28 cellular contexts compared by ENCODE assay signal in genomic region chr2:173017657-173018420, GRCh38.
"Had no signal": no experiment of that assay in that cellular context is flagged by ENCODE, and none has a peak within 500 bp of the region (broad histone marks: within the 10 kb centered on the region; RNA-seq: fewer than 3 reads in every experiment).

No MANE protein-coding gene starts in this region.

- DNase-seq: cortex of kidney; dorsolateral prefrontal cortex; effector CD4-positive, alpha-beta T cell; foreskin keratinocyte; left cardiac atrium; left ventricle myocardium superior; lower lobe of right lung; natural killer cell; stimulated activated CD4-positive, alpha-beta T cell treated with anti-CD3 and anti-CD28 coated beads, Interleukin-12 subunit alpha, Interleukin-12 subunit beta, amount 100 ng/mL, for 4 hours; stimulated activated CD4-positive, alpha-beta T cell treated with anti-CD3 and anti-CD28 coated beads, Interleukin-1b, Interleukin-23, amount 100 ng/mL, for 48 hours; stimulated activated CD4-positive, alpha-beta T cell treated with anti-CD3 and anti-CD28 coated beads, Interleukin-4, amount 100 ng/mL, for 1 hour; stimulated activated CD8-positive, alpha-beta memory T cell treated with anti-CD3 and anti-CD28 coated beads, Interleukin-4, amount 100 ng/mL, for 48 hours; stimulated activated naive CD4-positive, alpha-beta T cell treated with Interleukin-2 at 50 U/mL for 16 hours; stomach; tibial artery; upper lobe of left lung; uterus had no signal

- ATAC-seq: esophagus mucosa, foreskin keratinocyte, gastroesophageal sphincter, heart left ventricle, left cardiac atrium, left ventricle myocardium superior, lower lobe of right lung, natural killer cell, sciatic nerve had no signal

- H2AFZ ChIP-seq: hepatocyte, parathyroid adenoma had no signal

- H3K27ac Mint-ChIP-seq: memory B cell, natural killer cell, progenitor cell of endocrine pancreas had no signal

- H3K4me1 ChIP-seq: foreskin keratinocyte, gastroesophageal sphincter, lower lobe of right lung, parathyroid adenoma, stomach, tibial artery, upper lobe of left lung, uterus had no signal

- H3K27me3 Mint-ChIP-seq: progenitor cell of endocrine pancreas had no signal

- H3K4me3 ChIP-seq: dorsolateral prefrontal cortex, gastroesophageal sphincter, heart left ventricle, hepatocyte, lower lobe of right lung, smooth muscle cell, stomach, tibial artery, upper lobe of left lung, uterus had no signal

- H3K36me3 ChIP-seq: gastroesophageal sphincter, lower lobe of right lung, stomach, tibial artery, uterus had no signal

- H3K27me3 ChIP-seq: gastroesophageal sphincter, heart left ventricle, hepatocyte, stomach, tibial artery, upper lobe of left lung, uterus had no signal

- H3K9me3 Mint-ChIP-seq: memory B cell, natural killer cell had no signal

- H3K4me3 Mint-ChIP-seq: memory B cell, natural killer cell had no signal

- H3K9me3 ChIP-seq: gastroesophageal sphincter, heart left ventricle, lower lobe of right lung, stomach, tibial artery, upper lobe of left lung, uterus had no signal

- H3K36me3 Mint-ChIP-seq: memory B cell, natural killer cell had no signal

- H3K9ac ChIP-seq: parathyroid adenoma had no signal

- FAIRE-seq: islet of Langerhans had no signal

- H3K27ac ChIP-seq: epithelial cell of prostate, foreskin keratinocyte, gastroesophageal sphincter, hepatocyte, lower lobe of right lung, parathyroid adenoma, stomach, tibial artery, uterus had no signal

- H3K79me2 ChIP-seq: hepatocyte, parathyroid adenoma had no signal

- H3K4me1 Mint-ChIP-seq: memory B cell, natural killer cell had no signal

- H3K4me2 ChIP-seq: hepatocyte, smooth muscle cell had no signal
